ENCODE assay signal across 8 cellular contexts in the genomic region with DNA sequence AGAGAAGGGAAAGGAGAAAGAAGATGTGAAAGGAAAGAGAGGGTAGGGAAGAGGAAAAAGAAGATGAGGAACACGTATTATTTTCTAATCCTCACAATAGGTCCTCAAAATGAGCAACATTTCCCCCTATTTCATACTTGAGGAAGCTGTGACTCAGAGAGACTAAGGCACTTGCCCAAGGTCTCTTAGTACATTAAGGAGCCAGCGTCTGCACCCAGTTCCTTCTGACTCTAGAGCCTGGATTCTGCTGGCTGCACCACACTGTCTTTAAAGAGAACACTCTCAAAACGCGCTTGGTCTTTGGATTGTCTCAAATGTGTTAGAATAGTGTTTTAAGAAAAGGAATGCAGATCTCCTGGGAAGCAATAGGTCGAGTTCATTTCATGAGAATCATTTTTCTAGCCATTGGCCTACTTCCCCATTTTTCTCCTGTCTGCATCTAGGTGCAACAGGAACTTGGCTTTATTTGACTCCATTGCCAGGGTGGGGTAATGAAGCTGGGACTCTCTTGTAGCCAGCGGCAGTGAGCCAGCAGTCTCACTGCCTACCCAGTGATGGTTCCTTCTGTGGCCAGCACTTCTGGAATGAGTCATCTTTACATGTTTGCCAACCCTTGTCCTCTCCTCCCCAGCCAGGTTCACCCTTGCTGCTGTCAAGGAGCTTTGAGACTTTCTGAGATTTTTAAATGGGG.
A peak's percentile ranks its signal among the peaks of the same experiment; 100 is the strongest.
DNase-seq lines count a peak whose midpoint lies in the region; ATAC-seq and TF ChIP-seq lines count a peak whose summit lies in the region.

No MANE protein-coding gene starts in this region.

- DNase-seq in GM10248 (ENCODE audit: extremely low spot score) (peak; percentile 54), memory B cell (ENCODE audit: low spot score in 2 of 2) (peak; percentile 45 to 46), HFFc6 (no peak), mesenchymal stem cell (no peak), EL (no peak)
- peak; percentile 45 for DNase-seq in activated CD4-positive, alpha-beta memory T cell treated with anti-CD3 and anti-CD28 coated beads for 36 hours

- CTCF ChIA-PET in GM10248 (lab: Yijun Ruan, JAX), result interaction anchor here (1.3 to 2.7 kb wide), 6 partner anchors 10 to 83 kb away, joined by 3 to 14 read pairs (median 4); a partner anchor contains a TSS
- CTCF ChIA-PET in activated CD4-positive, alpha-beta memory T cell treated with anti-CD3 and anti-CD28 coated beads for 36 hours (lab: Charles Lee), result interaction anchor here (1.0 to 1.6 kb wide), 3 partner anchors 9 to 81 kb away, joined by 5 to 6 read pairs (median 5); no protein-coding TSS in a partner anchor

- no peak overlapping the region for H4K8ac ChIP-seq in mesenchymal stem cell (ENCODE audit: low read length)

- TF ChIP-seq CTCF in GM10248 (IDR thresholded peaks at IDR 0.05; ENCODE audit: control extremely low read depth, extremely low read depth, low read depth, missing control alignments) (no peak), HFFc6 (IDR thresholded peaks at IDR 0.05) (no peak)

- no peak overlapping the region for H2BK12ac ChIP-seq in mesenchymal stem cell (ENCODE audit: low read length in 2 of 2)

- H3K36me3 ChIP-seq in mesenchymal stem cell (ENCODE audit: control insufficient read depth in 1 of 2, insufficient read depth in 2 of 2, low read depth in 1 of 2, low read length in 2 of 2), result no peaks in the 10 kb centered on the region

- H3K4me3 ChIP-seq in mesenchymal stem cell (ENCODE audit: insufficient read depth in 1 of 2, low read depth in 1 of 2, low read length in 2 of 2), result no peak overlapping the region

- POLR2A ChIA-PET in GM10248 (lab: Yijun Ruan, JAX), result no interaction called here
- POLR2A ChIA-PET in activated CD4-positive, alpha-beta memory T cell treated with anti-CD3 and anti-CD28 coated beads for 36 hours (lab: Charles Lee), result interaction anchor here (0.9 kb wide), 1 partner anchor 16 kb away, joined by 4 read pairs; no protein-coding TSS in a partner anchor

- no peak overlapping the region for H2BK5ac ChIP-seq in mesenchymal stem cell (ENCODE audit: low read depth, low read length, poor library complexity, severe bottlenecking)

- H3K27ac ChIP-seq in mesenchymal stem cell (ENCODE audit: low read length, poor library complexity, severe bottlenecking), result no peak overlapping the region

- no peak overlapping the region for H3K4ac ChIP-seq in mesenchymal stem cell (ENCODE audit: low read depth in 1 of 2, low read length in 2 of 2)

- no peak overlapping the region for H2AFZ ChIP-seq in mesenchymal stem cell (ENCODE audit: low read depth, low read length)

- 24% methylated on average over 5 of the region's 6 CpGs for WGBS in mesenchymal stem cell

- H3K36me3 Mint-ChIP-seq in activated CD4-positive, alpha-beta memory T cell treated with anti-CD3 and anti-CD28 coated beads for 36 hours, result peaks cover 44% of the 10 kb centered on the region
- H3K36me3 Mint-ChIP-seq in memory B cell (peaks cover 43% of the 10 kb centered on the region), HFFc6 (ENCODE audit: low read depth) (no peaks in the 10 kb centered on the region)

- no peak overlapping the region for H4K91ac ChIP-seq in mesenchymal stem cell (ENCODE audit: low read length)

- no peaks in the 10 kb centered on the region for H3K27me3 ChIP-seq in mesenchymal stem cell (ENCODE audit: control insufficient read depth in 1 of 2, insufficient read depth in 1 of 2, low read length in 2 of 2)

- H3K9me3 Mint-ChIP-seq in activated CD4-positive, alpha-beta memory T cell treated with anti-CD3 and anti-CD28 coated beads for 36 hours, result no peaks in the 10 kb centered on the region
- H3K9me3 Mint-ChIP-seq in memory B cell, result no peaks in the 10 kb centered on the region
- peaks cover 11% of the 10 kb centered on the region; the same call in 1 of the 2 replicates for H3K9me3 Mint-ChIP-seq in HFFc6

- peak overlapping the region; percentile 64 for H3K27ac Mint-ChIP-seq in activated CD4-positive, alpha-beta memory T cell treated with anti-CD3 and anti-CD28 coated beads for 36 hours
- H3K27ac Mint-ChIP-seq in memory B cell (peak overlapping the region; percentile 94), HFFc6 (no peak overlapping the region)

- H3K4me3 Mint-ChIP-seq in activated CD4-positive, alpha-beta memory T cell treated with anti-CD3 and anti-CD28 coated beads for 36 hours, result peak overlapping the region; percentile 17
- H3K4me3 Mint-ChIP-seq in memory B cell (peak overlapping the region; percentile 58), HFFc6 (no peak overlapping the region)

- intact Hi-C loops in activated CD4-positive, alpha-beta memory T cell treated with anti-CD3 and anti-CD28 coated beads for 36 hours (cut with micrococcal nuclease), result loop anchor here (1.0 kb wide), 1 partner anchor 25 kb away; no protein-coding TSS in a partner anchor

- H2AK5ac ChIP-seq in mesenchymal stem cell (ENCODE audit: low read length, severe bottlenecking), result no peak overlapping the region

- H3K9ac ChIP-seq in mesenchymal stem cell (ENCODE audit: low read length), result no peak overlapping the region

- H3K14ac ChIP-seq in mesenchymal stem cell (ENCODE audit: low read length in 2 of 2), result no peak overlapping the region

- no peaks in the 10 kb centered on the region for H3K9me3 ChIP-seq in mesenchymal stem cell (ENCODE audit: control insufficient read depth, low read length)

- H2BK120ac ChIP-seq in mesenchymal stem cell (ENCODE audit: low read depth, low read length), result no peak overlapping the region

- no peak overlapping the region for H3K23ac ChIP-seq in mesenchymal stem cell (ENCODE audit: low read length in 2 of 2)

- H3K79me1 ChIP-seq in mesenchymal stem cell (replicated peaks; ENCODE audit: low read length, poor library complexity, severe bottlenecking), result no peaks in the 10 kb centered on the region

- H3K4me2 ChIP-seq in mesenchymal stem cell (ENCODE audit: low read length, poor library complexity, severe bottlenecking), result no peak overlapping the region

- no peak overlapping the region for H2BK15ac ChIP-seq in mesenchymal stem cell (ENCODE audit: low read depth, poor library complexity, severe bottlenecking)

- no peak overlapping the region for H3K18ac ChIP-seq in mesenchymal stem cell (ENCODE audit: low read depth in 1 of 2, low read length in 2 of 2)

- H3K4me1 Mint-ChIP-seq in activated CD4-positive, alpha-beta memory T cell treated with anti-CD3 and anti-CD28 coated beads for 36 hours (ENCODE audit: low read depth), result peaks cover 50% of the 10 kb centered on the region
- peaks cover 27% of the 10 kb centered on the region for H3K4me1 Mint-ChIP-seq in memory B cell
- H3K4me1 Mint-ChIP-seq in HFFc6 (ENCODE audit: low read depth), result no peaks in the 10 kb centered on the region

- ATAC-seq in GM21360 (IDR thresholded peaks at IDR 0.05; ENCODE audit: unreplicated experiment) (peak; percentile 97), HG03439 (IDR thresholded peaks at IDR 0.05; ENCODE audit: unreplicated experiment) (peak; percentile 91), memory B cell (ENCODE audit: low read depth) (peak; percentile 86)

- no peaks in the 10 kb centered on the region for H3K4me1 ChIP-seq in mesenchymal stem cell (ENCODE audit: control insufficient read depth, insufficient read depth, low read depth, low read length)

- no peaks in the 10 kb centered on the region for H3K27me3 Mint-ChIP-seq in activated CD4-positive, alpha-beta memory T cell treated with anti-CD3 and anti-CD28 coated beads for 36 hours
- H3K27me3 Mint-ChIP-seq in memory B cell (no peaks in the 10 kb centered on the region), HFFc6 (ENCODE audit: insufficient read depth) (no peaks in the 10 kb centered on the region)

Comparison
In these comparisons a context has a peak if more than half of its experiments do, and no peak if none do; other contexts are left out.
1. DNase-seq: peak in GM10248 (single experiment), activated CD4-positive, alpha-beta memory T cell treated with anti-CD3 and anti-CD28 coated beads for 36 hours (single experiment) and memory B cell (2 of 2); none in HFFc6 (single experiment), mesenchymal stem cell (single experiment) and EL (single experiment).
2. Peak in every context shown above with its lines, with median percentiles within 50 percentile points of each other: ATAC-seq.